In the genomic region with DNA sequence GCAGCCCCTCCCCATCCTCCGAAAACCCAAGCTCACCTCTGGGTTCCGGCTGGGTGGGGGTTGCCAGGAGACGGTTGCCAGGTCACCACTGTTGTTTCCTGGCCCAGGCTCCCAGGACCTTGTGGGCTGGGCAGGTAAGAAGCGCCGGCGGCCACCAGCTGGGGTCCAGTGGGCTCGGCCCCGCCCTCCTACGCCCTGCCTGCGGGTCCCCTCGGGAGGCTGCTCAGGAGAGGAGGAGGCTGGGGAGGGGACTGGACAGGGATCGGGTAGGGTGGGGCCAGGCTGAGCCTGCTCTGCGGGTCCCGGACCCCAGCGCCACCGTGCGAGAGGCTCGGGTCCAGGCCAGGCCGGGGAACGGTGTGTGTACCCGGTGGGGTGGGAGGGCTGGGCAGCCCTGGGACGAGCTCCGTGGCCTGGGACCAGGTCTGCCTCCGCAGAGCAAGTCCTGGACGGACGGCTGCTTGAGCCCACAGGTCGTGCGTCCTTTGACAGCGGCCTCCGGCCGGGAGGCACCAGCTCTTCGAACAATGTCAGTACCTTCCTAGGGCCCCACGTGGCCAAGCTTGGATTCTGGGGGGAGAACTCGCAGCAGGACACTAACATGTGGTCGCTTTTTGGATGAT, we compare ENCODE assay signal across 10 cellular contexts. TPM values are rescaled to one million over a fixed set of nuclear protein-coding genes. Genes with fewer than 3 reads are reported as not detected.
A peak's percentile ranks its signal among the peaks of the same experiment; 100 is the strongest.
DNase-seq lines count a peak whose midpoint lies in the region; ATAC-seq and TF ChIP-seq lines count a peak whose summit lies in the region.
"Had no signal": no experiment of that assay in that cellular context is flagged by ENCODE, and none has a peak within 500 bp of the region (broad histone marks: within the 10 kb centered on the region; RNA-seq: fewer than 3 reads in every experiment).

A gene with protein sequence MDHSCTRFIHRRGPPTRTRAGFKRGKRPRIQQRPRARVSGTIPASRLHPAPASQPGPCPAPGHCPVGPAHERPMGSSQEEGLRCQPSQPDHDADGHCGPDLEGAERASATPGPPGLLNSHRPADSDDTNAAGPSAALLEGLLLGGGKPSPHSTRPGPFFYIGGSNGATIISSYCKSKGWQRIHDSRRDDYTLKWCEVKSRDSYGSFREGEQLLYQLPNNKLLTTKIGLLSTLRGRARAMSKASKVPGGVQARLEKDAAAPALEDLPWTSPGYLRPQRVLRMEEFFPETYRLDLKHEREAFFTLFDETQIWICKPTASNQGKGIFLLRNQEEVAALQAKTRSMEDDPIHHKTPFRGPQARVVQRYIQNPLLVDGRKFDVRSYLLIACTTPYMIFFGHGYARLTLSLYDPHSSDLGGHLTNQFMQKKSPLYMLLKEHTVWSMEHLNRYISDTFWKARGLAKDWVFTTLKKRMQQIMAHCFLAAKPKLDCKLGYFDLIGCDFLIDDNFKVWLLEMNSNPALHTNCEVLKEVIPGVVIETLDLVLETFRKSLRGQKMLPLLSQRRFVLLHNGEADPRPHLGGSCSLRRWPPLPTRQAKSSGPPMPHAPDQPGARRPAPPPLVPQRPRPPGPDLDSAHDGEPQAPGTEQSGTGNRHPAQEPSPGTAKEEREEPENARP (plus strand): TSS at position 88 of the 623 bp plus-strand sequence. CDS start 5,336 bp downstream, outside the sequence.

- H3K4me3 Mint-ChIP-seq in effector memory CD8-positive, alpha-beta T cell = peak within 1 kb of the TSS; percentile 14 to 18
- H3K4me3 Mint-ChIP-seq: brain had no signal

- peaks cover 41% of the 10 kb centered on the region for H3K27me3 ChIP-seq in osteoblast (ENCODE audit: insufficient read depth, low read length)

- H3K4me1 Mint-ChIP-seq in effector memory CD8-positive, alpha-beta T cell (ENCODE audit: low read depth in 2 of 2) = peaks cover 0 to 5% of the 10 kb centered on the region in 2 donors

- peaks cover 19 to 29% of the 10 kb centered on the region in 2 donors for H3K27me3 Mint-ChIP-seq in effector memory CD8-positive, alpha-beta T cell

- TF ChIP-seq CTCF in GM13977 (IDR thresholded peaks at IDR 0.05; ENCODE audit: extremely low read depth, insufficient read depth, missing control alignments) = no peak
- TF ChIP-seq CTCF in osteoblast (IDR thresholded peaks at IDR 0.05; ENCODE audit: extremely low read depth, low read depth, low read length) = no peak

- in situ Hi-C loops in GM13977 (cut with MboI; ENCODE audit: low pct_unique_long_range_greater_than_20kb, low sequenced_read_pairs, unreplicated experiment) = no loop called here

- H3K9me3 ChIP-seq in osteoblast (ENCODE audit: low read depth, low read length) = no peaks in the 10 kb centered on the region

- peaks cover 2% of the 10 kb centered on the region for H3K36me3 Mint-ChIP-seq in effector memory CD8-positive, alpha-beta T cell (ENCODE audit: insufficient read depth)
- H3K36me3 Mint-ChIP-seq: brain had no signal

- no peak within 1 kb of the TSS for H3K4me2 ChIP-seq in osteoblast (ENCODE audit: insufficient read depth, low read length)

- no peaks in the 10 kb centered on the region for H3K9me3 Mint-ChIP-seq in effector memory CD8-positive, alpha-beta T cell

- ATAC-seq in effector memory CD8-positive, alpha-beta T cell (replicated peaks) = peak; percentile 76
- no peak for ATAC-seq in GM19324 (IDR thresholded peaks at IDR 0.05; ENCODE audit: low FRiP score, unreplicated experiment)
- no peak for ATAC-seq in GM19395 (IDR thresholded peaks at IDR 0.05; ENCODE audit: unreplicated experiment)
- ATAC-seq in GM18858 (IDR thresholded peaks at IDR 0.05; ENCODE audit: unreplicated experiment) = no peak

- no peaks in the 10 kb centered on the region for H3K36me3 ChIP-seq in osteoblast (ENCODE audit: insufficient read depth, low read length)

- H3K27ac Mint-ChIP-seq in effector memory CD8-positive, alpha-beta T cell = no peak within 1 kb of the TSS

- DNase-seq in GM13977 (ENCODE audit: low spot score) (peak; percentile 71), T-helper 9 cell (peak; percentile 40), osteoblast (ENCODE audit: insufficient read length, low spot score, missing footprints) (peak; percentile 83), NCI-H345 (lab: John Stamatoyannopoulos, UW) (no peak)
- DNase-seq in effector memory CD8-positive, alpha-beta T cell = peak; percentile 31 to 37 (median 33)
- DNase-seq: NCI-H2029 treated with DMSO at 0.1 percent for 48 hours had no signal

- H3K4me1 ChIP-seq in osteoblast (ENCODE audit: insufficient read depth, low read length) = no peaks in the 10 kb centered on the region

- H3K4me3 ChIP-seq in osteoblast (ENCODE audit: insufficient read depth, low read length) = no peak within 1 kb of the TSS

- no peak within 1 kb of the TSS for H3K27ac ChIP-seq in osteoblast (ENCODE audit: low read depth, low read length)

- no peaks in the 10 kb centered on the region for H4K20me1 ChIP-seq in osteoblast (ENCODE audit: insufficient read depth, low read length)

- no peak within 1 kb of the TSS for H2AFZ ChIP-seq in osteoblast (ENCODE audit: low read length)

- H3K79me2 ChIP-seq in osteoblast (ENCODE audit: insufficient read depth, low read length) = no peaks in the 10 kb centered on the region

RNA-seq across cellular contexts. Expression of the gene that starts here (rescaled TPM):
- not detected in 2 replicates for total RNA-seq in osteoblast

Comparison
In these comparisons a context has a peak if more than half of its experiments do, and no peak if none do; other contexts are left out.
1. Peak in DNase-seq in osteoblast; RNA of the gene not detected or under 1 TPM.